11 cellular contexts compared by ENCODE assay signal in the genomic region with DNA sequence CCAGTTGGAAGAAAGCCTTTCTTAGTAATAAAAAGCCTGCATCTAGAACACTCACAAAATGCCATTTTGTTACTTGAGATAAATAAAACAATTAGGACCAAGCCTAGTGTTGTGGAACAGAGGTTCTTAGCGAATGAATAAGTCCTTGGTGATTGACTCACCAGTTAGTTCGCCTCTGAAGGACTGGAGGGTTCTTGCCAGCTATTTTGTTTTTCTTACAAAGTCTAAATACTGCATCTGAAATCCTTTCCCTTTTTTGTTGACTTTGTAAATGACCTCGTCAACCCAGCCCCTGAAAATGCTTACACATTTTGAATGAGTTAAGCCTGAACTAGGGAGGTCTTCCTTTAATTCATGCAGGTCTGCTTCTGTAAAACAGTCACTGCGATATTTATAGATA. TPM values are rescaled to one million over a fixed set of nuclear protein-coding genes. Genes with fewer than 3 reads are reported as not detected.
DNase-seq lines count a peak whose midpoint lies in the region; ATAC-seq and TF ChIP-seq lines count a peak whose summit lies in the region.
"Had no signal": no experiment of that assay in that cellular context is flagged by ENCODE, and none has a peak within 500 bp of the region (broad histone marks: within the 10 kb centered on the region; RNA-seq: fewer than 3 reads in every experiment).

No MANE protein-coding gene starts in this region.

- no peak overlapping the region for H3K4me3 Mint-ChIP-seq in activated T-helper 1 cell treated with anti-CD3 and anti-CD28 coated beads, Interleukin-12 subunit alpha, Interleukin-12 subunit beta, Interleukin-2, Interleukin-4 antibody, amounts not matched to agents 30 ng/mL and 10 ng/mL and 1 ng/mL, durations not matched to agents 14 hours and 24 hours and 36 hours
- H3K4me3 Mint-ChIP-seq in activated T-cell treated with anti-CD3 and anti-CD28 coated beads, Interleukin-2, amount 50 U/mL, for 72 hours = no peak overlapping the region
- H3K4me3 Mint-ChIP-seq: IgD-negative memory B cell; T-helper 1 cell treated with Interleukin-12 subunit alpha and Interleukin-12 subunit beta and Interleukin-4 antibody, amounts not matched to agents 30 μg/mL and 1 μg/mL, for 36 hours had no signal

- intact Hi-C loops in thyroid gland (cut with DNase I) = no loop called here
- intact Hi-C loops in activated T-helper 1 cell treated with anti-CD3 and anti-CD28 coated beads, Interleukin-12 subunit alpha, Interleukin-12 subunit beta, Interleukin-2, Interleukin-4 antibody, amounts not matched to agents 30 ng/mL and 10 ng/mL and 1 ng/mL, durations not matched to agents 14 hours and 24 hours and 36 hours (cut with micrococcal nuclease) = no loop called here

- no peak for TF ChIP-seq POLR2A in thyroid gland (IDR thresholded peaks at IDR 0.05)

- no peak overlapping the region for H3K4me3 ChIP-seq in thyroid gland (replicated peaks in 1 of 3)

- peak overlapping the region; percentile 76 to 86 (median 85) for H3K27ac ChIP-seq in thyroid gland

- H3K9me3 ChIP-seq in thyroid gland = no peaks in the 10 kb centered on the region

- H3K36me3 Mint-ChIP-seq in activated T-helper 1 cell treated with anti-CD3 and anti-CD28 coated beads, Interleukin-12 subunit alpha, Interleukin-12 subunit beta, Interleukin-2, Interleukin-4 antibody, amounts not matched to agents 30 ng/mL and 10 ng/mL and 1 ng/mL, durations not matched to agents 14 hours and 24 hours and 36 hours (ENCODE audit: low read depth) = peaks cover 6% of the 10 kb centered on the region
- H3K36me3 Mint-ChIP-seq in activated T-cell treated with anti-CD3 and anti-CD28 coated beads, Interleukin-2, amount 50 U/mL, for 72 hours (ENCODE audit: insufficient read depth in 2 of 2) = peaks cover 4 to 12% of the 10 kb centered on the region in 2 donors

- 17 to 23% methylated on average over 4 of the region's 4 CpGs for WGBS in thyroid gland, 2 donors

- H3K4me1 Mint-ChIP-seq in activated T-helper 1 cell treated with anti-CD3 and anti-CD28 coated beads, Interleukin-12 subunit alpha, Interleukin-12 subunit beta, Interleukin-2, Interleukin-4 antibody, amounts not matched to agents 30 ng/mL and 10 ng/mL and 1 ng/mL, durations not matched to agents 14 hours and 24 hours and 36 hours (ENCODE audit: low read depth) = peaks cover 8% of the 10 kb centered on the region
- H3K4me1 Mint-ChIP-seq in activated T-cell treated with anti-CD3 and anti-CD28 coated beads, Interleukin-2, amount 50 U/mL, for 72 hours (ENCODE audit: low read depth) = peaks cover 9% of the 10 kb centered on the region

- peaks cover 62 to 84% of the 10 kb centered on the region in 2 donors for H3K4me1 ChIP-seq in thyroid gland

- no peak for TF ChIP-seq CTCF in thyroid gland (IDR thresholded peaks at IDR 0.05)

- no peaks in the 10 kb centered on the region for H3K27me3 Mint-ChIP-seq in activated T-helper 1 cell treated with anti-CD3 and anti-CD28 coated beads, Interleukin-12 subunit alpha, Interleukin-12 subunit beta, Interleukin-2, Interleukin-4 antibody, amounts not matched to agents 30 ng/mL and 10 ng/mL and 1 ng/mL, durations not matched to agents 14 hours and 24 hours and 36 hours (ENCODE audit: insufficient read depth)
- no peaks in the 10 kb centered on the region for H3K27me3 Mint-ChIP-seq in activated T-cell treated with anti-CD3 and anti-CD28 coated beads, Interleukin-2, amount 50 U/mL, for 72 hours (ENCODE audit: low read depth)
- H3K27me3 Mint-ChIP-seq: IgD-negative memory B cell had no signal

- no peaks in the 10 kb centered on the region for H3K27me3 ChIP-seq in thyroid gland

- no peak for ATAC-seq in GM18858 (IDR thresholded peaks at IDR 0.05; ENCODE audit: unreplicated experiment)
- no peak for ATAC-seq in activated T-cell treated with anti-CD3 and anti-CD28 coated beads, Interleukin-2, amount 50 U/mL, for 72 hours (replicated peaks in 1 of 2)
- ATAC-seq: left colon had no signal

- no peaks in the 10 kb centered on the region for H3K9me3 Mint-ChIP-seq in activated T-helper 1 cell treated with anti-CD3 and anti-CD28 coated beads, Interleukin-12 subunit alpha, Interleukin-12 subunit beta, Interleukin-2, Interleukin-4 antibody, amounts not matched to agents 30 ng/mL and 10 ng/mL and 1 ng/mL, durations not matched to agents 14 hours and 24 hours and 36 hours
- peaks cover under 1 to 2% of the 10 kb centered on the region in 2 donors for H3K9me3 Mint-ChIP-seq in activated T-cell treated with anti-CD3 and anti-CD28 coated beads, Interleukin-2, amount 50 U/mL, for 72 hours
- H3K9me3 Mint-ChIP-seq: T-helper 1 cell treated with Interleukin-12 subunit alpha and Interleukin-12 subunit beta and Interleukin-4 antibody, amounts not matched to agents 30 μg/mL and 1 μg/mL, for 36 hours had no signal

- H3K36me3 ChIP-seq in thyroid gland = no peaks in the 10 kb centered on the region

- H3K27ac Mint-ChIP-seq in activated T-helper 1 cell treated with anti-CD3 and anti-CD28 coated beads, Interleukin-12 subunit alpha, Interleukin-12 subunit beta, Interleukin-2, Interleukin-4 antibody, amounts not matched to agents 30 ng/mL and 10 ng/mL and 1 ng/mL, durations not matched to agents 14 hours and 24 hours and 36 hours = no peak overlapping the region
- H3K27ac Mint-ChIP-seq in activated T-cell treated with anti-CD3 and anti-CD28 coated beads, Interleukin-2, amount 50 U/mL, for 72 hours = no peak overlapping the region
- H3K27ac Mint-ChIP-seq: T-helper 1 cell treated with Interleukin-12 subunit alpha and Interleukin-12 subunit beta and Interleukin-4 antibody, amounts not matched to agents 30 μg/mL and 1 μg/mL, for 36 hours had no signal

- DNase-seq in HS-27A (ENCODE audit: low read depth) = peak; percentile 67
- DNase-seq in astrocyte of the hippocampus (ENCODE audit: low read depth, low spot score) = peak; percentile 73
- DNase-seq in iris pigment epithelial cell (ENCODE audit: low read depth) = peak; percentile 97
- peak; percentile 46 to 51 for DNase-seq in thyroid gland
- no peak for DNase-seq in activated T-helper 1 cell treated with anti-CD3 and anti-CD28 coated beads, Interleukin-12 subunit alpha, Interleukin-12 subunit beta, Interleukin-2, Interleukin-4 antibody, amounts not matched to agents 30 ng/mL and 10 ng/mL and 1 ng/mL, durations not matched to agents 14 hours and 24 hours and 36 hours (ENCODE audit: low spot score)
- no peak for DNase-seq in activated T-cell treated with anti-CD3 and anti-CD28 coated beads, Interleukin-2, amount 50 U/mL, for 72 hours
- DNase-seq: left colon, NCI-H524 treated with DMSO at 0.1 percent for 48 hours had no signal

RNA-seq across cellular contexts. Expression of a gene that starts 45.1 kb away (rescaled TPM):
- 100 to 1,000 TPM in 3 of 4 donors, 10 to 100 TPM in 1; 87.0 to 161 (median 111) TPM for total RNA-seq in thyroid gland
- 112 and 114 TPM in 2 replicates for total RNA-seq in activated T-helper 1 cell treated with anti-CD3 and anti-CD28 coated beads, Interleukin-12 subunit alpha, Interleukin-12 subunit beta, Interleukin-2, Interleukin-4 antibody, amounts not matched to agents 30 ng/mL and 10 ng/mL and 1 ng/mL, durations not matched to agents 14 hours and 24 hours and 36 hours
- 10 to 100 TPM; 77.1 to 78.4 TPM for total RNA-seq in activated T-cell treated with anti-CD3 and anti-CD28 coated beads, Interleukin-2, amount 50 U/mL, for 72 hours

RNA-seq across cellular contexts. Expression of a gene that starts 49.5 kb away (rescaled TPM):
- total RNA-seq in thyroid gland = 10 to 100 TPM; 43.4 to 59.2 (median 52.1) TPM
- 36.3 and 40.8 TPM in 2 replicates for total RNA-seq in activated T-helper 1 cell treated with anti-CD3 and anti-CD28 coated beads, Interleukin-12 subunit alpha, Interleukin-12 subunit beta, Interleukin-2, Interleukin-4 antibody, amounts not matched to agents 30 ng/mL and 10 ng/mL and 1 ng/mL, durations not matched to agents 14 hours and 24 hours and 36 hours
- total RNA-seq in activated T-cell treated with anti-CD3 and anti-CD28 coated beads, Interleukin-2, amount 50 U/mL, for 72 hours = 10 to 100 TPM; 32.3 to 33.7 TPM

Comparison
In these comparisons a context has a peak if more than half of its experiments do, and no peak if none do; other contexts are left out.
1. DNase-seq: peak in HS-27A (single experiment), astrocyte of the hippocampus (single experiment), iris pigment epithelial cell (single experiment) and thyroid gland (2 of 2); none in activated T-helper 1 cell treated with anti-CD3 and anti-CD28 coated beads, Interleukin-12 subunit alpha, Interleukin-12 subunit beta, Interleukin-2, Interleukin-4 antibody, amounts not matched to agents 30 ng/mL and 10 ng/mL and 1 ng/mL, durations not matched to agents 14 hours and 24 hours and 36 hours (single experiment) and activated T-cell treated with anti-CD3 and anti-CD28 coated beads, Interleukin-2, amount 50 U/mL, for 72 hours (0 of 2).